In genomic region chr3:37308247-37308646, GRCh38 we compare ENCODE assay signal across 9 cellular contexts.
DNase-seq lines count a peak whose midpoint lies in the region; ATAC-seq and TF ChIP-seq lines count a peak whose summit lies in the region.
"Had no signal": no experiment of that assay in that cellular context is flagged by ENCODE, and none has a peak within 500 bp of the region (broad histone marks: within the 10 kb centered on the region; RNA-seq: fewer than 3 reads in every experiment).

No MANE protein-coding gene starts in this region.

- TF ChIP-seq CTCF in astrocyte of the cerebellum (IDR thresholded peaks at IDR 0.05; ENCODE audit: low read depth, low read length, missing control alignments): no peak
- TF ChIP-seq CTCF in mucosa of descending colon (IDR thresholded peaks at IDR 0.05): no peak

- H3K4me3 ChIP-seq in Karpas-422 (ENCODE audit: low read length) (no peak overlapping the region), astrocyte of the cerebellum (ENCODE audit: low read depth, low read length) (no peak overlapping the region), mesenchymal stem cell (ENCODE audit: insufficient read depth in 1 of 2, low read depth in 1 of 2, low read length in 2 of 2) (no peak overlapping the region), mucosa of descending colon (no peak overlapping the region)

- no peaks in the 10 kb centered on the region for H3K27me3 Mint-ChIP-seq in stimulated activated naive B cell treated with anti-CD40 and anti-IgM and Interleukin-4, amounts not matched to agents 10 μg/mL and 1 μg/mL and 100 μg/mL, for 72 hours
- H3K27me3 Mint-ChIP-seq: naive B cell had no signal

- H3K79me1 ChIP-seq in mesenchymal stem cell (replicated peaks; ENCODE audit: low read length, poor library complexity, severe bottlenecking): peaks cover 11% of the 10 kb centered on the region

- H3K27ac ChIP-seq in Karpas-422 (ENCODE audit: low read length): no peak overlapping the region
- H3K27ac ChIP-seq in mesenchymal stem cell (ENCODE audit: low read length, poor library complexity, severe bottlenecking): no peak overlapping the region

- H3K9ac ChIP-seq in Karpas-422 (ENCODE audit: low read length) (no peak overlapping the region), mesenchymal stem cell (ENCODE audit: low read length) (no peak overlapping the region)

- no peak overlapping the region for H2BK12ac ChIP-seq in mesenchymal stem cell (ENCODE audit: low read length in 2 of 2)

- H3K18ac ChIP-seq in mesenchymal stem cell (ENCODE audit: low read depth in 1 of 2, low read length in 2 of 2): no peak overlapping the region

- no peaks in the 10 kb centered on the region for H3K9me2 ChIP-seq in Karpas-422 (replicated peaks; ENCODE audit: insufficient read depth, low read length)

- H4K8ac ChIP-seq in mesenchymal stem cell (ENCODE audit: low read length): no peak overlapping the region

- WGBS in mesenchymal stem cell: 80% methylated on average over 1 of the region's 2 CpGs

- peaks cover 18 to 28% of the 10 kb centered on the region in 2 donors for H3K36me3 Mint-ChIP-seq in stimulated activated naive B cell treated with anti-CD40 and anti-IgM and Interleukin-4, amounts not matched to agents 10 μg/mL and 1 μg/mL and 100 μg/mL, for 72 hours

- H3K14ac ChIP-seq in mesenchymal stem cell (ENCODE audit: low read length in 2 of 2): no peak overlapping the region

- H2AFZ ChIP-seq in Karpas-422 (ENCODE audit: low read length): no peak overlapping the region
- no peak overlapping the region for H2AFZ ChIP-seq in mesenchymal stem cell (ENCODE audit: low read depth, low read length)

- no peak overlapping the region for H3K4me2 ChIP-seq in Karpas-422 (ENCODE audit: low read depth, low read length, poor library complexity, severe bottlenecking)
- H3K4me2 ChIP-seq in mesenchymal stem cell (ENCODE audit: low read length, poor library complexity, severe bottlenecking): no peak overlapping the region

- no peak overlapping the region for H2BK120ac ChIP-seq in mesenchymal stem cell (ENCODE audit: low read depth, low read length)

- H3K4ac ChIP-seq in mesenchymal stem cell (ENCODE audit: low read depth in 1 of 2, low read length in 2 of 2): no peak overlapping the region

- H3K27me3 ChIP-seq in Karpas-422 (ENCODE audit: low read length): no peaks in the 10 kb centered on the region
- no peaks in the 10 kb centered on the region for H3K27me3 ChIP-seq in mesenchymal stem cell (ENCODE audit: control insufficient read depth in 1 of 2, insufficient read depth in 1 of 2, low read length in 2 of 2)

- H3K9me3 ChIP-seq in Karpas-422 (ENCODE audit: low read length) (no peaks in the 10 kb centered on the region), mesenchymal stem cell (ENCODE audit: control insufficient read depth, low read length) (no peaks in the 10 kb centered on the region), mucosa of descending colon (no peaks in the 10 kb centered on the region)

- H2AK5ac ChIP-seq in mesenchymal stem cell (ENCODE audit: low read length, severe bottlenecking): no peak overlapping the region

- H3K79me2 ChIP-seq in Karpas-422 (ENCODE audit: low read length): peaks cover 42% of the 10 kb centered on the region

- no peaks in the 10 kb centered on the region for H4K20me1 ChIP-seq in Karpas-422 (ENCODE audit: insufficient read depth, low read depth, low read length)

- in situ Hi-C loops in astrocyte of the cerebellum (cut with HindIII; ENCODE audit: low sequenced_read_pairs): no loop called here

- ATAC-seq in mucosa of descending colon (no peak), HG02798 (IDR thresholded peaks at IDR 0.05; ENCODE audit: poor library complexity, unreplicated experiment) (no peak), HG03039 (IDR thresholded peaks at IDR 0.05; ENCODE audit: unreplicated experiment) (no peak)
- ATAC-seq in stimulated activated naive B cell treated with anti-CD40 and anti-IgM and Interleukin-4, amounts not matched to agents 10 μg/mL and 1 μg/mL and 100 μg/mL, for 72 hours (replicated peaks): no peak

- no peak overlapping the region for H2BK5ac ChIP-seq in mesenchymal stem cell (ENCODE audit: low read depth, low read length, poor library complexity, severe bottlenecking)

- intact Hi-C loops in mucosa of descending colon (cut with DNase I, micrococcal nuclease): no loop called here

- H3K27ac Mint-ChIP-seq in stimulated activated naive B cell treated with anti-CD40 and anti-IgM and Interleukin-4, amounts not matched to agents 10 μg/mL and 1 μg/mL and 100 μg/mL, for 72 hours: no peak overlapping the region

- H2BK15ac ChIP-seq in mesenchymal stem cell (ENCODE audit: low read depth, poor library complexity, severe bottlenecking): no peak overlapping the region

- H3K23ac ChIP-seq in mesenchymal stem cell (ENCODE audit: low read length in 2 of 2): no peak overlapping the region

- H3K4me1 ChIP-seq in Karpas-422 (ENCODE audit: low read length) (no peaks in the 10 kb centered on the region), mesenchymal stem cell (ENCODE audit: control insufficient read depth, insufficient read depth, low read depth, low read length) (no peaks in the 10 kb centered on the region), mucosa of descending colon (ENCODE audit: low read depth) (no peaks in the 10 kb centered on the region)

- H3K36me3 ChIP-seq in Karpas-422 (ENCODE audit: insufficient read depth, low read length) (peaks cover 12% of the 10 kb centered on the region; the same call in 1 of the 2 replicates), mesenchymal stem cell (ENCODE audit: control insufficient read depth in 1 of 2, insufficient read depth in 2 of 2, low read depth in 1 of 2, low read length in 2 of 2) (peaks cover 2 to 29% of the 10 kb centered on the region in 2 experiments), mucosa of descending colon (ENCODE audit: low read depth) (no peaks in the 10 kb centered on the region)

- no peak overlapping the region for H3K4me3 Mint-ChIP-seq in stimulated activated naive B cell treated with anti-CD40 and anti-IgM and Interleukin-4, amounts not matched to agents 10 μg/mL and 1 μg/mL and 100 μg/mL, for 72 hours

- DNase-seq in DMS53 (lab: John Stamatoyannopoulos, UW) (peak; percentile 24), Karpas-422 (peak; percentile 72), astrocyte of the cerebellum (ENCODE audit: low read depth) (peak; percentile 22), mesenchymal stem cell (peak; percentile 47), mucosa of descending colon (no peak)
- DNase-seq in stimulated activated naive B cell treated with anti-CD40 and anti-IgM and Interleukin-4, amounts not matched to agents 10 μg/mL and 1 μg/mL and 100 μg/mL, for 72 hours: no peak
- DNase-seq: naive B cell had no signal

- peaks cover 6 to 21% of the 10 kb centered on the region in 2 donors for H3K4me1 Mint-ChIP-seq in stimulated activated naive B cell treated with anti-CD40 and anti-IgM and Interleukin-4, amounts not matched to agents 10 μg/mL and 1 μg/mL and 100 μg/mL, for 72 hours

- no peak overlapping the region for H4K91ac ChIP-seq in mesenchymal stem cell (ENCODE audit: low read length)

- no peaks in the 10 kb centered on the region for H3K9me3 Mint-ChIP-seq in stimulated activated naive B cell treated with anti-CD40 and anti-IgM and Interleukin-4, amounts not matched to agents 10 μg/mL and 1 μg/mL and 100 μg/mL, for 72 hours
- H3K9me3 Mint-ChIP-seq: naive B cell had no signal

Comparison
In these comparisons a context has a peak if more than half of its experiments do, and no peak if none do; other contexts are left out.
1. DNase-seq: peak in DMS53 (single experiment), Karpas-422 (single experiment), astrocyte of the cerebellum (single experiment) and mesenchymal stem cell (single experiment); none in mucosa of descending colon (0 of 3) and stimulated activated naive B cell treated with anti-CD40 and anti-IgM and Interleukin-4, amounts not matched to agents 10 μg/mL and 1 μg/mL and 100 μg/mL, for 72 hours (single experiment).